ENCODE assay signal across 1 cellular context in genomic region chr7:70372768-70373241, GRCh38.
TF ChIP-seq lines count a peak whose summit lies in the region.

No MANE protein-coding gene starts in this region.

TF ChIP-seq in HEK293, 187 proteins besides CTCF, POLR2A, EP300 and RAD21 (continued from another document):
- peak; percentile 90 for TF ChIP-seq PRDM6 (tag by site-specific recombination; IDR thresholded peaks at IDR 0.05)
- peak; percentile 87 for TF ChIP-seq ZNF843 (tag by site-specific recombination; IDR thresholded peaks at IDR 0.05)
- TF ChIP-seq ZEB2 (tag by site-specific recombination; IDR thresholded peaks at IDR 0.05): peak; percentile 85
